ENCODE assay signal across 8 cellular contexts in the genomic region with DNA sequence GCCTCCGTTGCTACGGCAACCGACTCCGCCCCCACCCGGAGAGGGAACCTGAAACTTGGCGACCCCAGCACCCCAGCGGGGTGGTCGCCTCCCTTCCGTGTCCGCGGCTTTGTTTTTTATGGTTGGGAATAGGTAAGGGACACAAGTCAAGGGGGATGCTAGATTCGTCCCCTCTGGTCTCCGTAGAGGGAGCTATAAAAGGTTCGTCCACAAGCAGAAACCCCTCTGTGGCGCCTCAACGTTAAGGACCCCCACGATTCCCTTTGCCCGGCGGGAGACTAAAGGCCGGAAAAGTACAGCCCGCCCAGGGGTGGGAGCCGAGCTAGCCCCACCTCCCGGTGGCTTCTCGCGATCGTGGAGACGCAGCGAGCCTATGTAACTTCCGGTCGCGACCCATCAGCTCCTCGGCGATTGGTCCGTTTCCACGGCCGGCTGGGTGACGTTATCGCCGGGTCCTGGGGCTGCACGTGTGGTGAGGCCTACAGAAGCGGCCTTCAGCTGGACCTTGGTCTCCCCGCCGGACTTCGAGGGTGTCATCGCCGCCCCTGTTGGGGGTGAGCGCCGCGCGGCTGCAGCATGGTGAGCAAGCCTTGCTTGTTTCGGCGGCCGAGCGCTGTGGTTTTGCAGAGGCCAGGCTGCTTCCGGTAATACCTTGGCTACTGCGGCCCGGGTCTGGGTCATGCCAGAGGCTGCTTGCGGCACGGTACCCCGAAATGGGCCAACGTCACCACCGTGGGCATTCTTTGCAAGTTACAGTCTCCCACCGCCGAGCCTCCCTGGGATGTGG. TPM values are rescaled to one million over a fixed set of nuclear protein-coding genes. Genes with fewer than 3 reads are reported as not detected.
DNase-seq lines count a peak whose midpoint lies in the region; ATAC-seq lines count a peak whose summit lies in the region.

A gene with protein sequence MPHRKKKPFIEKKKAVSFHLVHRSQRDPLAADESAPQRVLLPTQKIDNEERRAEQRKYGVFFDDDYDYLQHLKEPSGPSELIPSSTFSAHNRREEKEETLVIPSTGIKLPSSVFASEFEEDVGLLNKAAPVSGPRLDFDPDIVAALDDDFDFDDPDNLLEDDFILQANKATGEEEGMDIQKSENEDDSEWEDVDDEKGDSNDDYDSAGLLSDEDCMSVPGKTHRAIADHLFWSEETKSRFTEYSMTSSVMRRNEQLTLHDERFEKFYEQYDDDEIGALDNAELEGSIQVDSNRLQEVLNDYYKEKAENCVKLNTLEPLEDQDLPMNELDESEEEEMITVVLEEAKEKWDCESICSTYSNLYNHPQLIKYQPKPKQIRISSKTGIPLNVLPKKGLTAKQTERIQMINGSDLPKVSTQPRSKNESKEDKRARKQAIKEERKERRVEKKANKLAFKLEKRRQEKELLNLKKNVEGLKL (plus strand): TSS at position 437 of the 787 bp plus-strand sequence. CDS start 140 bp downstream, at position 577.

- ATAC-seq in GM19372 (IDR thresholded peaks at IDR 0.05; ENCODE audit: low read depth, unreplicated experiment) (peak; percentile 100), HG03558 (IDR thresholded peaks at IDR 0.05; ENCODE audit: extremely low read depth, unreplicated experiment) (peak; percentile 99), left lobe of liver (peak; percentile 99)

- H3K4me1 Mint-ChIP-seq in dendritic cell treated with granulocyte-macrophage colony-stimulating factor and Interleukin-4, amounts not matched to agents 40 ng/mL and 50 ng/mL, for 4 days (ENCODE audit: low read depth): peaks cover 16% of the 10 kb centered on the region

- H3K36me3 Mint-ChIP-seq in dendritic cell treated with granulocyte-macrophage colony-stimulating factor and Interleukin-4, amounts not matched to agents 40 ng/mL and 50 ng/mL, for 4 days (ENCODE audit: low read depth): peaks cover 40% of the 10 kb centered on the region

- intact Hi-C loops in dendritic cell treated with granulocyte-macrophage colony-stimulating factor and Interleukin-4, amounts not matched to agents 40 ng/mL and 50 ng/mL, for 4 days (cut with micrococcal nuclease): loop anchor here (1.0 to 10.0 kb wide), 5 partner anchors 166 to 332 kb away; a partner anchor contains a TSS

- H3K9me3 Mint-ChIP-seq in dendritic cell treated with granulocyte-macrophage colony-stimulating factor and Interleukin-4, amounts not matched to agents 40 ng/mL and 50 ng/mL, for 4 days: no peaks in the 10 kb centered on the region

- peak within 1 kb of the TSS; percentile 91 for H3K4me3 Mint-ChIP-seq in dendritic cell treated with granulocyte-macrophage colony-stimulating factor and Interleukin-4, amounts not matched to agents 40 ng/mL and 50 ng/mL, for 4 days

- H3K27me3 Mint-ChIP-seq in dendritic cell treated with granulocyte-macrophage colony-stimulating factor and Interleukin-4, amounts not matched to agents 40 ng/mL and 50 ng/mL, for 4 days: no peaks in the 10 kb centered on the region

- DNase-seq in C1 segment of cervical spinal cord (lab: John Stamatoyannopoulos, UW) (peak; percentile 82 to 97 (median 92)), NCI-H748 treated with DMSO at 0.1 percent for 48 hours (lab: John Stamatoyannopoulos, UW) (peak; percentile 83), left lobe of liver (ENCODE audit: low spot score) (peak; percentile 97)
- DNase-seq in activated CD4-positive, alpha-beta T cell treated with anti-CD3 and anti-CD28 coated beads, Interleukin-2, amount 50 U/mL, for 24 hours (ENCODE audit: low read depth in 1 of 2, low spot score in 1 of 2): peak; percentile 82 to 92
- DNase-seq in stimulated activated CD4-positive, alpha-beta T cell treated with anti-CD3 and anti-CD28 coated beads, Interleukin-2, amount 100 ng/mL, for 4 hours (ENCODE audit: low read depth): peak; percentile 90

- peak within 1 kb of the TSS; percentile 95 for H3K27ac Mint-ChIP-seq in dendritic cell treated with granulocyte-macrophage colony-stimulating factor and Interleukin-4, amounts not matched to agents 40 ng/mL and 50 ng/mL, for 4 days

RNA-seq across cellular contexts. Expression of the gene that starts here (rescaled TPM):
- total RNA-seq in left lobe of liver: 6.7 TPM

Comparison
In these comparisons a context has a peak if more than half of its experiments do, and no peak if none do; other contexts are left out.
1. Peak in every context shown above with its lines: DNase-seq and ATAC-seq.